Comparison of ENCODE assay signal across 8 cellular contexts in the genomic region with DNA sequence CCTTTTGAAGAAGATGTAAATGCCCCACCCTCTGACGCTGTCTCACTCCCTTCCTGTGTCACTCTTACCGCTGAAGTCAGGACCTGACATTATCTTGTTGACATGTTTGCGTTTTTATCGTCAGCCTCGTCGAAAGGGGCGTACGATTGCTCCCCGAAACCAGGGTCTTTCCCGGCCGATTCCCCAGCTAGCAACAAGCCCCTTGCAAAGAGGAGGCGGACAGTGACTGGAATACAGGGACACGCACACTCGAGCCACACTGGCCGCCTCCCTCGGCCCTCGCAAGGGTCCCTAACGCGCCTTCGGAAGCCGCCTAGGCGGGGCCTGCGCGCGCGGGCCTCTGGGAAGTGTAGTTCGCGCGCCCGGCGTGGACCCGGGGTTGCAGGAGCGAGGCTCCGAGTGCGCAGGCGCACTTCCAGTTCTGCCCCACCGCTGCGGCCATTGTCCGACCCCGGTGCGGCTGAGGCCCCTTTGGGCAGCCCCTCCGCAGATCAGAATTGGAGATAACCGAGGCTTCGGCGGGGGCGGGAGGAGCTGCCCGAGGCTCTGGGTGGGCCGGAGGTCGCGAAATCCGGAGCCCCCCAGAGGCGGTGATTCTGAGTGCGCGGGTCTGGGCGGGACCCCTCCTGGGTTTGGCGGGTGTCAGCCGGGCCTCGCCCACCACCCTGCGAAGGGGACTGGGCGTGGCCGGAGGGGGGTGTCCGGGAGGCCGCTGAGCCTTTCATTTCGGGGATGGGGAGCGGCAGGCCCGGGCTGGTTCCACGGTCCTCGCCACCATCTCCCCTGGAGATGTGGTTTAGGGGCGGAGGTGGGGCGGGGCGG. TPM values are rescaled to one million over a fixed set of nuclear protein-coding genes. Genes with fewer than 3 reads are reported as not detected.
DNase-seq lines count a peak whose midpoint lies in the region; ATAC-seq, FAIRE-seq and TF ChIP-seq lines count a peak whose summit lies in the region.

ZFP90 (plus strand) TSS at position 412 of the 822 bp plus-strand sequence. CDS start 502 bp downstream, outside the sequence.

- intact Hi-C loops in dendritic cell treated with granulocyte-macrophage colony-stimulating factor and Interleukin-4, amounts not matched to agents 40 ng/mL and 50 ng/mL, for 4 days (cut with micrococcal nuclease), result loop anchor here (1.0 to 10.0 kb wide), 2 partner anchors 9 to 166 kb away; no protein-coding TSS in a partner anchor
- intact Hi-C loops in HepG2 (cut with micrococcal nuclease; ENCODE audit: unreplicated experiment), result no loop called here

- H3K4me1 ChIP-seq in HepG2 (ENCODE audit: insufficient read depth, low read length), result peaks cover 21% of the 10 kb centered on the region

- TF ChIP-seq RAD21 in HepG2 (CRISPR knock-in tag; IDR thresholded peaks at IDR 0.05), result peak; percentile 10; the same call in 1 of the 2 replicates

- H3K4me2 ChIP-seq in HepG2 (ENCODE audit: low read depth, low read length), result peak within 1 kb of the TSS; percentile 95

- peaks cover 55% of the 10 kb centered on the region for H3K36me3 Mint-ChIP-seq in activated CD4-positive, alpha-beta T cell treated with anti-CD3 and anti-CD28 coated beads, Interleukin-2, amount 10 ng/mL, durations not matched to agents 7 days and 5 days (ENCODE audit: low read depth)
- H3K36me3 Mint-ChIP-seq in dendritic cell treated with granulocyte-macrophage colony-stimulating factor and Interleukin-4, amounts not matched to agents 40 ng/mL and 50 ng/mL, for 4 days (ENCODE audit: low read depth), result peaks cover 32% of the 10 kb centered on the region

- peak; percentile 74 for FAIRE-seq in HepG2 (lab: Jason Lieb, UNC)

- peak within 1 kb of the TSS; percentile 94 for H3K4me3 Mint-ChIP-seq in activated CD4-positive, alpha-beta T cell treated with anti-CD3 and anti-CD28 coated beads, Interleukin-2, amount 10 ng/mL, durations not matched to agents 7 days and 5 days
- peak within 1 kb of the TSS; percentile 93 for H3K4me3 Mint-ChIP-seq in dendritic cell treated with granulocyte-macrophage colony-stimulating factor and Interleukin-4, amounts not matched to agents 40 ng/mL and 50 ng/mL, for 4 days

- TF ChIP-seq EP300 in HepG2 (IDR thresholded peaks at IDR 0.05; ENCODE audit: low read depth in 2 of 2, low read length in 2 of 2) (no peak), HepG2 (CRISPR knock-in tag; IDR thresholded peaks at IDR 0.05; ENCODE audit: borderline replicate concordance) (no peak)

- POLR2A ChIA-PET in activated CD4-positive, alpha-beta T cell treated with anti-CD3 and anti-CD28 coated beads, Interleukin-2, amount 10 ng/mL, durations not matched to agents 7 days and 5 days (lab: Charles Lee), result no interaction called here
- POLR2A ChIA-PET in HepG2 (lab: Yijun Ruan, JAX), result interaction anchor here (0.8 kb wide), 1 partner anchor 9 kb away, joined by 3 read pairs; no protein-coding TSS in a partner anchor

- in situ Hi-C loops in HepG2 (cut with HindIII; ENCODE audit: extremely low pct_ligation_motif_present, low pct_unique_long_range_greater_than_20kb), result no loop called here

- CTCF ChIA-PET in activated CD4-positive, alpha-beta T cell treated with anti-CD3 and anti-CD28 coated beads, Interleukin-2, amount 10 ng/mL, durations not matched to agents 7 days and 5 days (lab: Charles Lee), result interaction anchor here (0.6 to 2.1 kb wide), 6 partner anchors 10 to 173 kb away, joined by 3 to 10 read pairs (median 4); no protein-coding TSS in a partner anchor
- CTCF ChIA-PET in HepG2 (lab: Yijun Ruan, JAX; ENCODE audit: low intra/inter-chr PET ratio, low total read pairs), result no interaction called here

- H3K4me1 Mint-ChIP-seq in activated CD4-positive, alpha-beta T cell treated with anti-CD3 and anti-CD28 coated beads, Interleukin-2, amount 10 ng/mL, durations not matched to agents 7 days and 5 days, result peaks cover 22% of the 10 kb centered on the region
- H3K4me1 Mint-ChIP-seq in dendritic cell treated with granulocyte-macrophage colony-stimulating factor and Interleukin-4, amounts not matched to agents 40 ng/mL and 50 ng/mL, for 4 days (ENCODE audit: low read depth), result peaks cover 7% of the 10 kb centered on the region

- peak within 1 kb of the TSS; percentile 81 to 91 (median 85) for H3K4me3 ChIP-seq in HepG2 (replicated peaks in 1 of 3; ENCODE audit: insufficient read depth in 1 of 3, low read depth in 2 of 3, low read length in 3 of 3)

- peak; percentile 28 to 86; a peak in 2 of 4 replicates for TF ChIP-seq POLR2A in HepG2 (IDR thresholded peaks at IDR 0.05; ENCODE audit: insufficient read depth in 1 of 2, low read depth in 2 of 2, low read length in 2 of 2)

- no peaks in the 10 kb centered on the region for H4K20me1 ChIP-seq in HepG2 (ENCODE audit: insufficient read depth, low read length)

- H3K27ac Mint-ChIP-seq in activated CD4-positive, alpha-beta T cell treated with anti-CD3 and anti-CD28 coated beads, Interleukin-2, amount 10 ng/mL, durations not matched to agents 7 days and 5 days, result peak within 1 kb of the TSS; percentile 99
- H3K27ac Mint-ChIP-seq in dendritic cell treated with granulocyte-macrophage colony-stimulating factor and Interleukin-4, amounts not matched to agents 40 ng/mL and 50 ng/mL, for 4 days, result peak within 1 kb of the TSS; percentile 90

- 17% methylated on average over 48 of the region's 71 CpGs for WGBS in HepG2 (ENCODE audit: low lambda C conversion rate)

- no peak within 1 kb of the TSS for H3K27ac ChIP-seq in HepG2 (ENCODE audit: extremely low read length, insufficient read depth, low read length)

- no peak for TF ChIP-seq CTCF in HepG2 (CRISPR knock-in tag; IDR thresholded peaks at IDR 0.05)

- peak within 1 kb of the TSS; percentile 99 for H2AFZ ChIP-seq in HepG2 (ENCODE audit: low read length)

- H3K9ac ChIP-seq in HepG2 (ENCODE audit: insufficient read depth, low read depth, low read length), result peak within 1 kb of the TSS; percentile 72

- no TSS peak for BruUV-seq in HepG2 (replicated peaks; lab: Mats Ljungman, UMichigan)

- no peaks in the 10 kb centered on the region for H3K27me3 ChIP-seq in HepG2 (ENCODE audit: control insufficient read depth in 1 of 2, insufficient read depth in 2 of 2, low read length in 2 of 2)

- H3K27me3 Mint-ChIP-seq in activated CD4-positive, alpha-beta T cell treated with anti-CD3 and anti-CD28 coated beads, Interleukin-2, amount 10 ng/mL, durations not matched to agents 7 days and 5 days, result no peaks in the 10 kb centered on the region
- H3K27me3 Mint-ChIP-seq in dendritic cell treated with granulocyte-macrophage colony-stimulating factor and Interleukin-4, amounts not matched to agents 40 ng/mL and 50 ng/mL, for 4 days, result no peaks in the 10 kb centered on the region

- ATAC-seq in HG03439 (IDR thresholded peaks at IDR 0.05; ENCODE audit: unreplicated experiment), result peak; percentile 90
- peak; percentile 98 for ATAC-seq in HepG2

- peak; percentile 88 for DNase-seq in Ammon's horn (ENCODE audit: low spot score)
- peak; percentile 97 for DNase-seq in GM19238 (ENCODE audit: insufficient read length, low spot score)
- peak; percentile 57 for DNase-seq in NCI-H524 treated with DMSO at 0.1 percent for 48 hours (lab: John Stamatoyannopoulos, UW)
- peak; percentile 86 for DNase-seq in activated CD4-positive, alpha-beta T cell treated with anti-CD3 and anti-CD28 coated beads, Interleukin-2, amount 10 ng/mL, durations not matched to agents 7 days and 5 days
- peak; percentile 77 for DNase-seq in HepG2 (ENCODE audit: low spot score)
- peak; percentile 77 to 83 for DNase-seq in stimulated activated CD4-positive, alpha-beta T cell treated with anti-CD3 and anti-CD28 coated beads, Interleukin-2, amount 100 ng/mL, for 48 hours

- peaks cover 17% of the 10 kb centered on the region for H3K9me3 Mint-ChIP-seq in activated CD4-positive, alpha-beta T cell treated with anti-CD3 and anti-CD28 coated beads, Interleukin-2, amount 10 ng/mL, durations not matched to agents 7 days and 5 days
- H3K9me3 Mint-ChIP-seq in dendritic cell treated with granulocyte-macrophage colony-stimulating factor and Interleukin-4, amounts not matched to agents 40 ng/mL and 50 ng/mL, for 4 days, result peaks cover 27% of the 10 kb centered on the region

- peaks cover 0 to 1% of the 10 kb centered on the region in 2 experiments; a peak in 1 of 5 replicates for H3K36me3 ChIP-seq in HepG2 (replicated peaks in 1 of 2; ENCODE audit: control insufficient read depth in 1 of 2, insufficient read depth in 2 of 2, low read length in 2 of 2)

- H3K9me3 ChIP-seq in HepG2 (ENCODE audit: low read length), result no peaks in the 10 kb centered on the region

- peaks cover 4% of the 10 kb centered on the region for H3K79me2 ChIP-seq in HepG2 (ENCODE audit: insufficient read depth, low read length)

TF ChIP-seq in HepG2, 621 proteins besides CTCF, POLR2A, EP300 and RAD21 (continues in another document):
- peak; percentile 66 for TF ChIP-seq MED1 (CRISPR knock-in tag; IDR thresholded peaks at IDR 0.05)

RNA-seq across cellular contexts. Expression of gene ZFP90, which starts in this region (rescaled TPM):
- total RNA-seq in activated CD4-positive, alpha-beta T cell treated with anti-CD3 and anti-CD28 coated beads, Interleukin-2, amount 10 ng/mL, durations not matched to agents 7 days and 5 days, result 10 to 100 TPM; 36.0 to 37.8 TPM
- 17.6 and 21.9 TPM in 2 replicates for total RNA-seq in HepG2 (2016; rRNA removed; fragmentation: Illumina TruSeq; extraction: Trizol)
- total RNA-seq in HepG2 (2016; cell fraction: cytosol; rRNA removed; fragmentation: Illumina TruSeq; extraction: Trizol; ENCODE audit: low read depth), result 5.3 and 6.1 TPM in 2 replicates
- 16.8 and 19.8 TPM in 2 replicates for total RNA-seq in HepG2 (2016; cell fraction: insoluble cytoplasmic fraction; rRNA removed; fragmentation: Illumina TruSeq; extraction: Trizol)
- total RNA-seq in HepG2 (2016; cell fraction: membrane; rRNA removed; fragmentation: Illumina TruSeq; extraction: Trizol), result 12.0 and 12.6 TPM in 2 replicates
- 16.4 and 21.3 TPM in 2 replicates for total RNA-seq in HepG2 (2016; cell fraction: nucleus; rRNA removed; fragmentation: Illumina TruSeq; extraction: Trizol)
- 17.6 and 18.9 TPM in 2 replicates for polyA plus RNA-seq in HepG2 (2011; rRNA removed)
- 8.1 and 9.3 TPM in 2 replicates for polyA plus RNA-seq in HepG2 (2011; cell fraction: cytosol; rRNA removed)
- 36.1 and 55.4 TPM in 2 replicates for polyA plus RNA-seq in HepG2 (2011; cell fraction: nucleus; rRNA removed)
- 12.8 and 14.6 TPM in 2 replicates for polyA plus RNA-seq in HepG2 (2012)
- 4.5 and 5.6 TPM in 2 replicates for polyA plus RNA-seq in HepG2 (2016; cell fraction: cytosol; fragmentation: Illumina TruSeq; extraction: Trizol; ENCODE audit: low read depth)
- polyA plus RNA-seq in HepG2 (2016; cell fraction: insoluble cytoplasmic fraction; fragmentation: Illumina TruSeq; extraction: Trizol; ENCODE audit: low read depth), result 14.3 and 14.6 TPM in 2 replicates
- 6.2 and 9.0 TPM in 2 replicates for polyA plus RNA-seq in HepG2 (2016; cell fraction: membrane; fragmentation: Illumina TruSeq; extraction: Trizol; ENCODE audit: low read depth)
- polyA plus RNA-seq in HepG2 (2016; cell fraction: nucleus; fragmentation: Illumina TruSeq; extraction: Trizol; ENCODE audit: insufficient read depth, low read depth), result 27.9 and 29.5 TPM in 2 replicates
- polyA minus RNA-seq in HepG2 (2011; rRNA and poly(A)+ RNA removed; ENCODE audit: low replicate concordance), result 0.58 and 14.8 TPM in 2 replicates
- 13.7 and 13.9 TPM in 2 replicates for polyA minus RNA-seq in HepG2 (2011; cell fraction: cytosol; rRNA and poly(A)+ RNA removed)
- polyA minus RNA-seq in HepG2 (2011; cell fraction: nucleus; rRNA and poly(A)+ RNA removed), result 28.3 and 40.0 TPM in 2 replicates
